Comparison of ENCODE assay signal across 7 cellular contexts in genomic region chr12:43401096-43401495, GRCh38.
"Had no signal": no experiment of that assay in that cellular context is flagged by ENCODE, and none has a peak within 500 bp of the region (broad histone marks: within the 10 kb centered on the region; RNA-seq: fewer than 3 reads in every experiment).

No MANE protein-coding gene starts in this region.

- H3K4me3 ChIP-seq: K562 had no signal

- FAIRE-seq: HepG2, HTR-8/SVneo, K562 had no signal

- H3K27ac ChIP-seq: HL-60 had no signal

- ATAC-seq: HepG2, K562 had no signal

- DNase-seq: IMR-90, KBM-7, KG1 had no signal
